Comparison of ENCODE assay signal across 1 cellular context in the genomic region with DNA sequence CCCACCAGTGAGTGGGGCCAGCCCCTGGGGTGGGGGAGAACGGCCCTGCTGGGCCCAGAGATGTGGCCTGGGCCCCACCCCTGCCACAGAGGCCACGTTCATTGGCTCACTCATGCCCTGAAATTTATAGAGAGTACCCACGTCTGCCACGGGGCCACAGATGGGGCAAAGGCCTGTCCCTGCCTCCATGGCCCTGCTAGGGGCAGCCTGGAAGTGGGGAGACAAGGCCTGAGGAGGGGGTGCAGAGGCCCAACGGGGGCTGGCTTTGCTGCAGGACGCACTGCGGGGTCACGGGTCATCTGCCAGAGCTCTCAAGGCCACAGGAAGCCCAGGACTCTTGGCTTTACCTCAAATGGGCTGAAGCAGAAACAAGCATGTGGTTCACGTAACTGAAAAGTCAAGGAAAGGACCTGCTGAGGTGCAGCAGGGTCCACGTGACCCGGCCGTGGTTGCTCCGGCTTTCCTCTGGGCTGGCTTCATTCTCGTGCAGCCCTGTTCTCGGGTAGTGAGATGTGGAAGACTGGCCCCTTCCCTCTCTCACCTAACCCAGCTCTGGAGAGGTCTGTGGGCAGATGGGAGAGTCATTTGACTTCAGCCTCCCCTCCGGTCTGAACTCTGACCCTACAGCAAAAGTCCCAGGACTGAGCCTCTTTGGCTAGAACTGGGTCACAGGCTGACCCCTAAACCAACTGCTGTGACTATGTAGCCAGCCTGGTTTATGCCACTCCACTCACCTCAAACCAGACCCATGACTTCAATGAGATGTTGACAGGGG.
TF ChIP-seq lines count a peak whose summit lies in the region.

No MANE protein-coding gene starts in this region.

TF ChIP-seq in HepG2, 621 proteins besides CTCF, POLR2A, EP300 and RAD21 (continued from another document and continues in another):
- TF ChIP-seq, protein P1, sequence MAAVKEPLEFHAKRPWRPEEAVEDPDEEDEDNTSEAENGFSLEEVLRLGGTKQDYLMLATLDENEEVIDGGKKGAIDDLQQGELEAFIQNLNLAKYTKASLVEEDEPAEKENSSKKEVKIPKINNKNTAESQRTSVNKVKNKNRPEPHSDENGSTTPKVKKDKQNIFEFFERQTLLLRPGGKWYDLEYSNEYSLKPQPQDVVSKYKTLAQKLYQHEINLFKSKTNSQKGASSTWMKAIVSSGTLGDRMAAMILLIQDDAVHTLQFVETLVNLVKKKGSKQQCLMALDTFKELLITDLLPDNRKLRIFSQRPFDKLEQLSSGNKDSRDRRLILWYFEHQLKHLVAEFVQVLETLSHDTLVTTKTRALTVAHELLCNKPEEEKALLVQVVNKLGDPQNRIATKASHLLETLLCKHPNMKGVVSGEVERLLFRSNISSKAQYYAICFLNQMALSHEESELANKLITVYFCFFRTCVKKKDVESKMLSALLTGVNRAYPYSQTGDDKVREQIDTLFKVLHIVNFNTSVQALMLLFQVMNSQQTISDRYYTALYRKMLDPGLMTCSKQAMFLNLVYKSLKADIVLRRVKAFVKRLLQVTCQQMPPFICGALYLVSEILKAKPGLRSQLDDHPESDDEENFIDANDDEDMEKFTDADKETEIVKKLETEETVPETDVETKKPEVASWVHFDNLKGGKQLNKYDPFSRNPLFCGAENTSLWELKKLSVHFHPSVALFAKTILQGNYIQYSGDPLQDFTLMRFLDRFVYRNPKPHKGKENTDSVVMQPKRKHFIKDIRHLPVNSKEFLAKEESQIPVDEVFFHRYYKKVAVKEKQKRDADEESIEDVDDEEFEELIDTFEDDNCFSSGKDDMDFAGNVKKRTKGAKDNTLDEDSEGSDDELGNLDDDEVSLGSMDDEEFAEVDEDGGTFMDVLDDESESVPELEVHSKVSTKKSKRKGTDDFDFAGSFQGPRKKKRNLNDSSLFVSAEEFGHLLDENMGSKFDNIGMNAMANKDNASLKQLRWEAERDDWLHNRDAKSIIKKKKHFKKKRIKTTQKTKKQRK (IDR thresholded peaks at IDR 0.05; ENCODE audit: low read length): no peak
- TF ChIP-seq ZMAT3 (CRISPR knock-in tag; conservative IDR thresholded peaks at IDR 0.05) (peak; percentile 20; the same call in 1 of the 2 replicates), MZF1 (CRISPR knock-in tag; IDR thresholded peaks at IDR 0.05; ENCODE audit: borderline replicate concordance) (no peak), NCOR1 (IDR thresholded peaks at IDR 0.05; ENCODE audit: borderline replicate concordance, low read length) (no peak), NONO (IDR thresholded peaks at IDR 0.05) (no peak), NONO (CRISPR knock-in tag; conservative IDR thresholded peaks at IDR 0.05) (no peak), ZNF343 (CRISPR knock-in tag; IDR thresholded peaks at IDR 0.05) (0 out of 2 replicates have a peak, but pooled peaks have one; percentile 33), ZNF468 (CRISPR knock-in tag; IDR thresholded peaks at IDR 0.05) (0 out of 2 replicates have a peak, but pooled peaks have one; percentile 53), ZMYM3 (CRISPR knock-in tag; IDR thresholded peaks at IDR 0.05) (no peak), SIN3A (IDR thresholded peaks at IDR 0.05; ENCODE audit: borderline replicate concordance, low read depth, low read length) (no peak), ATF7 (IDR thresholded peaks at IDR 0.05) (no peak), ATF7 (CRISPR knock-in tag; IDR thresholded peaks at IDR 0.05) (peak; percentile 36; the same call in 1 of the 2 replicates), SALL1 (CRISPR knock-in tag; IDR thresholded peaks at IDR 0.05) (peak; percentile 23; the same call in 1 of the 2 replicates), MYC (CRISPR knock-in tag; IDR thresholded peaks at IDR 0.05; ENCODE audit: borderline replicate concordance) (peak; percentile 57; the same call in 1 of the 2 replicates), PTBP1 (IDR thresholded peaks at IDR 0.05; ENCODE audit: low read depth, low read length, poor library complexity, severe bottlenecking) (no peak), HOXD1 (CRISPR knock-in tag; IDR thresholded peaks at IDR 0.05) (0 out of 2 replicates have a peak, but pooled peaks have one; percentile 11), ZNF607 (CRISPR knock-in tag; IDR thresholded peaks at IDR 0.05; ENCODE audit: borderline replicate concordance) (peak; percentile 39; the same call in 1 of the 2 replicates), ZNF775 (CRISPR knock-in tag; IDR thresholded peaks at IDR 0.05; ENCODE audit: borderline replicate concordance) (no peak), CHD4 (IDR thresholded peaks at IDR 0.05; ENCODE audit: borderline replicate concordance, low read length) (peak; percentile 74), ZNF234 (CRISPR knock-in tag; conservative IDR thresholded peaks at IDR 0.05) (no peak), FOXM1 (CRISPR knock-in tag; IDR thresholded peaks at IDR 0.05) (no peak)
- TF ChIP-seq, protein P2, sequence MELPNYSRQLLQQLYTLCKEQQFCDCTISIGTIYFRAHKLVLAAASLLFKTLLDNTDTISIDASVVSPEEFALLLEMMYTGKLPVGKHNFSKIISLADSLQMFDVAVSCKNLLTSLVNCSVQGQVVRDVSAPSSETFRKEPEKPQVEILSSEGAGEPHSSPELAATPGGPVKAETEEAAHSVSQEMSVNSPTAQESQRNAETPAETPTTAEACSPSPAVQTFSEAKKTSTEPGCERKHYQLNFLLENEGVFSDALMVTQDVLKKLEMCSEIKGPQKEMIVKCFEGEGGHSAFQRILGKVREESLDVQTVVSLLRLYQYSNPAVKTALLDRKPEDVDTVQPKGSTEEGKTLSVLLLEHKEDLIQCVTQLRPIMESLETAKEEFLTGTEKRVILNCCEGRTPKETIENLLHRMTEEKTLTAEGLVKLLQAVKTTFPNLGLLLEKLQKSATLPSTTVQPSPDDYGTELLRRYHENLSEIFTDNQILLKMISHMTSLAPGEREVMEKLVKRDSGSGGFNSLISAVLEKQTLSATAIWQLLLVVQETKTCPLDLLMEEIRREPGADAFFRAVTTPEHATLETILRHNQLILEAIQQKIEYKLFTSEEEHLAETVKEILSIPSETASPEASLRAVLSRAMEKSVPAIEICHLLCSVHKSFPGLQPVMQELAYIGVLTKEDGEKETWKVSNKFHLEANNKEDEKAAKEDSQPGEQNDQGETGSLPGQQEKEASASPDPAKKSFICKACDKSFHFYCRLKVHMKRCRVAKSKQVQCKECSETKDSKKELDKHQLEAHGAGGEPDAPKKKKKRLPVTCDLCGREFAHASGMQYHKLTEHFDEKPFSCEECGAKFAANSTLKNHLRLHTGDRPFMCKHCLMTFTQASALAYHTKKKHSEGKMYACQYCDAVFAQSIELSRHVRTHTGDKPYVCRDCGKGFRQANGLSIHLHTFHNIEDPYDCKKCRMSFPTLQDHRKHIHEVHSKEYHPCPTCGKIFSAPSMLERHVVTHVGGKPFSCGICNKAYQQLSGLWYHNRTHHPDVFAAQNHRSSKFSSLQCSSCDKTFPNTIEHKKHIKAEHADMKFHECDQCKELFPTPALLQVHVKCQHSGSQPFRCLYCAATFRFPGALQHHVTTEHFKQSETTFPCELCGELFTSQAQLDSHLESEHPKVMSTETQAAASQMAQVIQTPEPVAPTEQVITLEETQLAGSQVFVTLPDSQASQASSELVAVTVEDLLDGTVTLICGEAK (IDR thresholded peaks at IDR 0.05): no peak
- TF ChIP-seq, protein P2 (CRISPR knock-in tag; IDR thresholded peaks at IDR 0.05): peak; percentile 16; the same call in 1 of the 2 replicates
- TF ChIP-seq, protein P3, sequence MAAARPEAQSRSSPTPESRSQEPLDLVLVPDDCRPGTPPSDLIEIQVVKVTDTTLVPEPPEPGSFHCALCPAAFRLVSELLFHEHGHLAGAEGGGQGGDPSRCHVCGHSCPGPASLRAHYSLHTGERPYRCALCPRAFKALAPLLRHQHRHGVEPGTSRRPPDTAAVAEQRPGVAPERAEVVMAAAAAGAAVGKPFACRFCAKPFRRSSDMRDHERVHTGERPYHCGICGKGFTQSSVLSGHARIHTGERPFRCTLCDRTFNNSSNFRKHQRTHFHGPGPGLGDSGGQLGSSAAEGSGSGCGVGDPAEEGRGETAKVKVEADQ (CRISPR knock-in tag; IDR thresholded peaks at IDR 0.05; ENCODE audit: borderline replicate concordance): peak; percentile 54
- TF ChIP-seq, protein P4, sequence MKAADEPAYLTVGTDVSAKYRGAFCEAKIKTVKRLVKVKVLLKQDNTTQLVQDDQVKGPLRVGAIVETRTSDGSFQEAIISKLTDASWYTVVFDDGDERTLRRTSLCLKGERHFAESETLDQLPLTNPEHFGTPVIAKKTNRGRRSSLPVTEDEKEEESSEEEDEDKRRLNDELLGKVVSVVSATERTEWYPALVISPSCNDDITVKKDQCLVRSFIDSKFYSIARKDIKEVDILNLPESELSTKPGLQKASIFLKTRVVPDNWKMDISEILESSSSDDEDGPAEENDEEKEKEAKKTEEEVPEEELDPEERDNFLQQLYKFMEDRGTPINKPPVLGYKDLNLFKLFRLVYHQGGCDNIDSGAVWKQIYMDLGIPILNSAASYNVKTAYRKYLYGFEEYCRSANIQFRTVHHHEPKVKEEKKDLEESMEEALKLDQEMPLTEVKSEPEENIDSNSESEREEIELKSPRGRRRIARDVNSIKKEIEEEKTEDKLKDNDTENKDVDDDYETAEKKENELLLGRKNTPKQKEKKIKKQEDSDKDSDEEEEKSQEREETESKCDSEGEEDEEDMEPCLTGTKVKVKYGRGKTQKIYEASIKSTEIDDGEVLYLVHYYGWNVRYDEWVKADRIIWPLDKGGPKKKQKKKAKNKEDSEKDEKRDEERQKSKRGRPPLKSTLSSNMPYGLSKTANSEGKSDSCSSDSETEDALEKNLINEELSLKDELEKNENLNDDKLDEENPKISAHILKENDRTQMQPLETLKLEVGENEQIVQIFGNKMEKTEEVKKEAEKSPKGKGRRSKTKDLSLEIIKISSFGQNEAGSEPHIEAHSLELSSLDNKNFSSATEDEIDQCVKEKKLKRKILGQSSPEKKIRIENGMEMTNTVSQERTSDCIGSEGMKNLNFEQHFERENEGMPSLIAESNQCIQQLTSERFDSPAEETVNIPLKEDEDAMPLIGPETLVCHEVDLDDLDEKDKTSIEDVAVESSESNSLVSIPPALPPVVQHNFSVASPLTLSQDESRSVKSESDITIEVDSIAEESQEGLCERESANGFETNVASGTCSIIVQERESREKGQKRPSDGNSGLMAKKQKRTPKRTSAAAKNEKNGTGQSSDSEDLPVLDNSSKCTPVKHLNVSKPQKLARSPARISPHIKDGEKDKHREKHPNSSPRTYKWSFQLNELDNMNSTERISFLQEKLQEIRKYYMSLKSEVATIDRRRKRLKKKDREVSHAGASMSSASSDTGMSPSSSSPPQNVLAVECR (CRISPR knock-in tag; IDR thresholded peaks at IDR 0.05; ENCODE audit: borderline replicate concordance): peak; percentile 53; the same call in 1 of the 2 replicates
- TF ChIP-seq, protein P5, sequence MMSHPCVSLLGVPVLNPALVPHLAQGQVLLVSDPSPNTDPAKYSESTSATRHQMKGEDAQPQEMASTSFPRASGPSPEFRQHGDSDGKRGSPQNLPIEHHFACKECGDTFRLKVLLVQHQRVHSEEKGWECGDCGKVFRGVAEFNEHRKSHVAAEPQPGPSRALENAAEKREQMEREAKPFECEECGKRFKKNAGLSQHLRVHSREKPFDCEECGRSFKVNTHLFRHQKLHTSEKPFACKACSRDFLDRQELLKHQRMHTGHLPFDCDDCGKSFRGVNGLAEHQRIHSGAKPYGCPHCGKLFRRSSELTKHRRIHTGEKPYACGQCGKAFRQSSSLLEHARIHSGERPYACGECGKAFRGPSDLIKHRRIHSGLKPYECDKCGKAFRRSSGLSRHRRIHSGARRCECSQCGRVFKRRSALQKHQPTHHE (CRISPR knock-in tag; IDR thresholded peaks at IDR 0.05; ENCODE audit: borderline replicate concordance): peak; percentile 30; the same call in 1 of the 2 replicates
- TF ChIP-seq, protein P6, sequence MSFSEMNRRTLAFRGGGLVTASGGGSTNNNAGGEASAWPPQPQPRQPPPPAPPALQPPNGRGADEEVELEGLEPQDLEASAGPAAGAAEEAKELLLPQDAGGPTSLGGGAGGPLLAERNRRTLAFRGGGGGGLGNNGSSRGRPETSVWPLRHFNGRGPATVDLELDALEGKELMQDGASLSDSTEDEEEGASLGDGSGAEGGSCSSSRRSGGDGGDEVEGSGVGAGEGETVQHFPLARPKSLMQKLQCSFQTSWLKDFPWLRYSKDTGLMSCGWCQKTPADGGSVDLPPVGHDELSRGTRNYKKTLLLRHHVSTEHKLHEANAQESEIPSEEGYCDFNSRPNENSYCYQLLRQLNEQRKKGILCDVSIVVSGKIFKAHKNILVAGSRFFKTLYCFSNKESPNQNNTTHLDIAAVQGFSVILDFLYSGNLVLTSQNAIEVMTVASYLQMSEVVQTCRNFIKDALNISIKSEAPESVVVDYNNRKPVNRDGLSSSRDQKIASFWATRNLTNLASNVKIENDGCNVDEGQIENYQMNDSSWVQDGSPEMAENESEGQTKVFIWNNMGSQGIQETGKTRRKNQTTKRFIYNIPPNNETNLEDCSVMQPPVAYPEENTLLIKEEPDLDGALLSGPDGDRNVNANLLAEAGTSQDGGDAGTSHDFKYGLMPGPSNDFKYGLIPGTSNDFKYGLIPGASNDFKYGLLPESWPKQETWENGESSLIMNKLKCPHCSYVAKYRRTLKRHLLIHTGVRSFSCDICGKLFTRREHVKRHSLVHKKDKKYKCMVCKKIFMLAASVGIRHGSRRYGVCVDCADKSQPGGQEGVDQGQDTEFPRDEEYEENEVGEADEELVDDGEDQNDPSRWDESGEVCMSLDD (CRISPR knock-in tag; IDR thresholded peaks at IDR 0.05; ENCODE audit: borderline replicate concordance): 0 out of 2 replicates have a peak, but pooled peaks have one; percentile 13
